ENCODE assay signal across 5 cellular contexts in genomic region chr3:27253391-27253790, GRCh38.
"Had no signal": no experiment of that assay in that cellular context is flagged by ENCODE, and none has a peak within 500 bp of the region (broad histone marks: within the 10 kb centered on the region; RNA-seq: fewer than 3 reads in every experiment).

No MANE protein-coding gene starts in this region.

- DNase-seq: erythroblast; kidney glomerular epithelial cell; naive thymus-derived CD8-positive, alpha-beta T cell; stimulated activated naive CD4-positive, alpha-beta T cell treated with Interleukin-2 at 50 U/mL for 16 hours had no signal

- ATAC-seq: right cardiac atrium had no signal
